ENCODE assay signal across 22 cellular contexts in genomic region chr3:171038342-171038741, GRCh38. TPM values are rescaled to one million over a fixed set of nuclear protein-coding genes. Genes with fewer than 3 reads are reported as not detected.
DNase-seq lines count a peak whose midpoint lies in the region; ATAC-seq and TF ChIP-seq lines count a peak whose summit lies in the region.
"Had no signal": no experiment of that assay in that cellular context is flagged by ENCODE, and none has a peak within 500 bp of the region (broad histone marks: within the 10 kb centered on the region; RNA-seq: fewer than 3 reads in every experiment).

No MANE protein-coding gene starts in this region.

- DNase-seq in NCI-H510A treated with DMSO at 0.1 percent for 48 hours (lab: John Stamatoyannopoulos, UW): peak; percentile 34
- DNase-seq in NCI-H510A (lab: John Stamatoyannopoulos, UW): no peak
- peak; percentile 9 for DNase-seq in A673 (ENCODE audit: low spot score)
- peak; percentile 9 for DNase-seq in NCI-H69 (lab: John Stamatoyannopoulos, UW)
- peak; percentile 12 to 16 for DNase-seq in erythroblast (lab: John Stamatoyannopoulos, UW)
- DNase-seq in NOMO-1 treated with DMSO at 0.1 percent for 48 hours (lab: John Stamatoyannopoulos, UW; ENCODE audit: unreplicated experiment): no peak
- no peak for DNase-seq in activated T-cell treated with anti-CD3 and anti-CD28 coated beads, Interleukin-2, amount 50 U/mL, for 4 hours
- DNase-seq: BE2C, DND-41, H9, HFFc6, MM.1S, NCI-H1048, NCI-H1436 treated with DMSO at 0.1 percent for 48 hours, NCI-H1930, NCI-H526 treated with DMSO at 0.1 percent for 48 hours, SIG-M5, SK-N-SH had no signal

- CTCF ChIA-PET in A673 (lab: Charles Lee): no interaction called here

- intact Hi-C loops in A673 (cut with micrococcal nuclease; ENCODE audit: unreplicated experiment): no loop called here

- no peaks in the 10 kb centered on the region for H3K36me3 ChIP-seq in A673 (ENCODE audit: insufficient read depth, low read length, poor library complexity, severe bottlenecking)
- H3K36me3 ChIP-seq: BE2C had no signal

- H3K4me3 ChIP-seq in A673 (ENCODE audit: low read depth, low read length, poor library complexity, severe bottlenecking): no peak overlapping the region
- H3K4me3 ChIP-seq: A549, GM12878 had no signal

- peaks cover 27% of the 10 kb centered on the region for H3K27me3 Mint-ChIP-seq in activated T-cell treated with anti-CD3 and anti-CD28 coated beads, Interleukin-2, amount 50 U/mL, for 4 hours (ENCODE audit: low read depth)

- TF ChIP-seq POLR2A in erythroblast (IDR thresholded peaks at IDR 0.05; ENCODE audit: low read length): no peak

- no peaks in the 10 kb centered on the region for H3K9me3 Mint-ChIP-seq in activated T-cell treated with anti-CD3 and anti-CD28 coated beads, Interleukin-2, amount 50 U/mL, for 4 hours
- H3K9me3 Mint-ChIP-seq: H9, HFFc6 had no signal

- H3K36me3 Mint-ChIP-seq in activated T-cell treated with anti-CD3 and anti-CD28 coated beads, Interleukin-2, amount 50 U/mL, for 4 hours (ENCODE audit: insufficient read depth): no peaks in the 10 kb centered on the region

- BruUV-seq in A673 (replicated peaks; lab: Mats Ljungman, UMichigan): no TSS peak

- H3K27ac ChIP-seq in A673 (ENCODE audit: low read depth, low read length, poor library complexity, severe bottlenecking): no peak overlapping the region
- H3K27ac ChIP-seq: A549, RWPE1 had no signal

- no peak overlapping the region for H3K4me3 Mint-ChIP-seq in activated T-cell treated with anti-CD3 and anti-CD28 coated beads, Interleukin-2, amount 50 U/mL, for 4 hours
- H3K4me3 Mint-ChIP-seq: H9, HFFc6 had no signal

- no peaks in the 10 kb centered on the region for H3K9me3 ChIP-seq in A673 (ENCODE audit: low read depth, low read length, poor library complexity, severe bottlenecking)
- H3K9me3 ChIP-seq: A549, BE2C, SK-N-SH had no signal

- no peaks in the 10 kb centered on the region for H3K4me1 ChIP-seq in A673 (ENCODE audit: insufficient read depth, low read length, poor library complexity, severe bottlenecking)
- H3K4me1 ChIP-seq: A549 had no signal

- H3K4me1 Mint-ChIP-seq in activated T-cell treated with anti-CD3 and anti-CD28 coated beads, Interleukin-2, amount 50 U/mL, for 4 hours (ENCODE audit: low read depth): no peaks in the 10 kb centered on the region

- TF ChIP-seq CTCF in A673 (conservative IDR thresholded peaks at IDR 0.05; ENCODE audit: low read depth, low read length): no peak

- POLR2A ChIA-PET in A673 (lab: Charles Lee; ENCODE audit: low non-redundant PET): no interaction called here

- H3K27me3 ChIP-seq in A673 (replicated peaks; ENCODE audit: insufficient read depth, low read depth, low read length, poor library complexity): no peaks in the 10 kb centered on the region
- H3K27me3 ChIP-seq: BE2C had no signal

- ATAC-seq in activated T-cell treated with anti-CD3 and anti-CD28 coated beads, Interleukin-2, amount 50 U/mL, for 4 hours: no peak
- ATAC-seq: A549, GM12878 had no signal

RNA-seq across cellular contexts. Expression of gene SLC2A2, which starts 11.8 kb away (rescaled TPM):
- total RNA-seq in A673 (2021): not detected in 2 replicates
- under 1 TPM in 2 of 3 donors, not detected in 1; 0.18 to 0.20 TPM for total RNA-seq in activated T-cell treated with anti-CD3 and anti-CD28 coated beads, Interleukin-2, amount 50 U/mL, for 4 hours
- total RNA-seq: H9, HFFc6, LHCN-M2 had no signal

Comparison
In these comparisons a context has a peak if more than half of its experiments do, and no peak if none do; other contexts are left out.
1. DNase-seq: peak in NCI-H510A treated with DMSO at 0.1 percent for 48 hours (single experiment), A673 (single experiment), NCI-H69 (single experiment) and erythroblast (2 of 2); none in NCI-H510A (single experiment), NOMO-1 treated with DMSO at 0.1 percent for 48 hours (single experiment) and activated T-cell treated with anti-CD3 and anti-CD28 coated beads, Interleukin-2, amount 50 U/mL, for 4 hours (single experiment).